In genomic region chr2:54569745-54570296, GRCh38 we compare ENCODE assay signal across 8 cellular contexts.
DNase-seq lines count a peak whose midpoint lies in the region; ATAC-seq and TF ChIP-seq lines count a peak whose summit lies in the region.

No MANE protein-coding gene starts in this region.

- H3K27me3 ChIP-seq in CD8-positive, alpha-beta T cell (ENCODE audit: insufficient read depth, low read length): no peaks in the 10 kb centered on the region
- no peaks in the 10 kb centered on the region for H3K27me3 ChIP-seq in HAP-1 (ENCODE audit: low read depth)
- H3K27me3 ChIP-seq in dorsolateral prefrontal cortex: no peaks in the 10 kb centered on the region

- peak in 3 of 7 experiments; percentile 42 to 59 (median 48) for DNase-seq in CD8-positive, alpha-beta T cell
- peak; percentile 28 to 54 for DNase-seq in HAP-1 (ENCODE audit: low spot score in 2 of 2)
- no peak for DNase-seq in activated naive CD4-positive, alpha-beta T cell treated with anti-CD3 and anti-CD28 coated beads, Interleukin-2, amount 50 U/mL, for 72 hours (ENCODE audit: low spot score in 2 of 2)
- no peak for DNase-seq in mesothelial cell of epicardium (ENCODE audit: low spot score in 2 of 2, unreplicated experiment in 2 of 2)
- no peak for DNase-seq in dorsolateral prefrontal cortex
- DNase-seq in DMS153 treated with DMSO at 0.1 percent for 48 hours (lab: John Stamatoyannopoulos, UW; ENCODE audit: unreplicated experiment): no peak
- DNase-seq in HuH-7.5 (ENCODE audit: low spot score): no peak
- DNase-seq in kidney glomerular epithelial cell (lab: John Stamatoyannopoulos, UW): no peak

- H3K9me3 Mint-ChIP-seq in CD8-positive, alpha-beta T cell: no peaks in the 10 kb centered on the region
- H3K9me3 Mint-ChIP-seq in activated naive CD4-positive, alpha-beta T cell treated with anti-CD3 and anti-CD28 coated beads, Interleukin-2, amount 50 U/mL, for 72 hours: peaks cover 0 to 4% of the 10 kb centered on the region in 2 donors
- H3K9me3 Mint-ChIP-seq in mesothelial cell of epicardium: no peaks in the 10 kb centered on the region

- H3K36me3 Mint-ChIP-seq in CD8-positive, alpha-beta T cell: peaks cover 22% of the 10 kb centered on the region
- peaks cover 0 to 5% of the 10 kb centered on the region in 2 donors for H3K36me3 Mint-ChIP-seq in activated naive CD4-positive, alpha-beta T cell treated with anti-CD3 and anti-CD28 coated beads, Interleukin-2, amount 50 U/mL, for 72 hours
- H3K36me3 Mint-ChIP-seq in mesothelial cell of epicardium: no peaks in the 10 kb centered on the region

- H3K9me3 ChIP-seq in CD8-positive, alpha-beta T cell (ENCODE audit: low read length): no peaks in the 10 kb centered on the region
- H3K9me3 ChIP-seq in HAP-1: no peaks in the 10 kb centered on the region

- H3K4me1 ChIP-seq in CD8-positive, alpha-beta T cell (ENCODE audit: insufficient read depth, low read length): peaks cover 94% of the 10 kb centered on the region
- peaks cover 47% of the 10 kb centered on the region for H3K4me1 ChIP-seq in HAP-1

- TF ChIP-seq CTCF in CD8-positive, alpha-beta T cell (IDR thresholded peaks at IDR 0.05): no peak
- no peak for TF ChIP-seq CTCF in mesothelial cell of epicardium (IDR thresholded peaks at IDR 0.05; ENCODE audit: unreplicated experiment)
- no peak for TF ChIP-seq CTCF in dorsolateral prefrontal cortex (IDR thresholded peaks at IDR 0.05 in 54 of 56, conservative IDR thresholded peaks at IDR 0.05 in 2 of 56; ENCODE audit: low read depth in 1 of 56, partially characterized antibody in 56 of 56)

- POLR2A ChIA-PET in CD8-positive, alpha-beta T cell (lab: Charles Lee): interaction anchor here (0.9 to 8.8 kb wide), 3 partner anchors 7 to 24 kb away, joined by 3 to 91 read pairs (median 13); no protein-coding TSS in a partner anchor

- no peaks in the 10 kb centered on the region for H3K36me3 ChIP-seq in CD8-positive, alpha-beta T cell (ENCODE audit: insufficient read depth, low read length)
- no peaks in the 10 kb centered on the region for H3K36me3 ChIP-seq in HAP-1 (replicated peaks)

- no peak for ATAC-seq in CD8-positive, alpha-beta T cell
- ATAC-seq in activated naive CD4-positive, alpha-beta T cell treated with anti-CD3 and anti-CD28 coated beads, Interleukin-2, amount 50 U/mL, for 72 hours: no peak

- peak overlapping the region; percentile 100 for H3K27ac Mint-ChIP-seq in CD8-positive, alpha-beta T cell
- peak overlapping the region; percentile 93 to 95 for H3K27ac Mint-ChIP-seq in activated naive CD4-positive, alpha-beta T cell treated with anti-CD3 and anti-CD28 coated beads, Interleukin-2, amount 50 U/mL, for 72 hours
- H3K27ac Mint-ChIP-seq in mesothelial cell of epicardium: peak overlapping the region; percentile 91

- intact Hi-C loops in CD8-positive, alpha-beta T cell (cut with DNase I, micrococcal nuclease): loop anchor here (1.0 to 10.0 kb wide), 9 partner anchors 10 to 662 kb away; partner anchors contain the start of genes RTN4 (in 2 of the 2), ACYP2 (in 1 of the 2), CLHC1 (in 1 of the 2) and EML6 (in 1 of the 2)
- intact Hi-C loops in dorsolateral prefrontal cortex (cut with DNase I): no loop called here

- peak overlapping the region; percentile 87 for H3K27ac ChIP-seq in CD8-positive, alpha-beta T cell (ENCODE audit: low read depth, low read length)
- peak overlapping the region in 19 of 59 donors; percentile 4 to 66 (median 26) for H3K27ac ChIP-seq in dorsolateral prefrontal cortex

- H3K4me3 Mint-ChIP-seq in CD8-positive, alpha-beta T cell: peak overlapping the region; percentile 80
- no peak overlapping the region for H3K4me3 Mint-ChIP-seq in mesothelial cell of epicardium

- H3K4me3 ChIP-seq in CD8-positive, alpha-beta T cell (ENCODE audit: low read depth, low read length): peak overlapping the region; percentile 13
- H3K4me3 ChIP-seq in HAP-1: no peak overlapping the region
- no peak overlapping the region for H3K4me3 ChIP-seq in dorsolateral prefrontal cortex

- no peaks in the 10 kb centered on the region for H3K27me3 Mint-ChIP-seq in CD8-positive, alpha-beta T cell (ENCODE audit: low read depth)
- no peaks in the 10 kb centered on the region for H3K27me3 Mint-ChIP-seq in mesothelial cell of epicardium (ENCODE audit: low read depth)

- in situ Hi-C loops in HAP-1 (cut with MboI; ENCODE audit: low sequenced_read_pairs): no loop called here

- CTCF ChIA-PET in CD8-positive, alpha-beta T cell (lab: Charles Lee): interaction anchor here (0.9 to 4.7 kb wide), 5 partner anchors 7 to 26 kb away, joined by 3 to 29 read pairs (median 4); no protein-coding TSS in a partner anchor

- peaks cover 95% of the 10 kb centered on the region for H3K4me1 Mint-ChIP-seq in CD8-positive, alpha-beta T cell (ENCODE audit: low read depth)
- H3K4me1 Mint-ChIP-seq in mesothelial cell of epicardium: peaks cover 66% of the 10 kb centered on the region

Comparison
In these comparisons a context has a peak if more than half of its experiments do, and no peak if none do; other contexts are left out.
1. DNase-seq: peak in HAP-1 (2 of 2); none in activated naive CD4-positive, alpha-beta T cell treated with anti-CD3 and anti-CD28 coated beads, Interleukin-2, amount 50 U/mL, for 72 hours (0 of 2), mesothelial cell of epicardium (0 of 2), dorsolateral prefrontal cortex (0 of 10), DMS153 treated with DMSO at 0.1 percent for 48 hours (single experiment), HuH-7.5 (single experiment) and kidney glomerular epithelial cell (single experiment).
2. intact Hi-C loops: an anchor here in CD8-positive, alpha-beta T cell (1.0 to 10.0 kb wide); none called in dorsolateral prefrontal cortex.
3. Peak in every context shown above with its lines, with median percentiles within 50 percentile points of each other: H3K27ac Mint-ChIP-seq.